In genomic region chr4:15779789-15780188, GRCh38 we compare ENCODE assay signal across 9 cellular contexts. TPM values are rescaled to one million over a fixed set of nuclear protein-coding genes. Genes with fewer than 3 reads are reported as not detected.
DNase-seq lines count a peak whose midpoint lies in the region; ATAC-seq and TF ChIP-seq lines count a peak whose summit lies in the region.
"Had no signal": no experiment of that assay in that cellular context is flagged by ENCODE, and none has a peak within 500 bp of the region (broad histone marks: within the 10 kb centered on the region; RNA-seq: fewer than 3 reads in every experiment).

No MANE protein-coding gene starts in this region.

- no peak for DNase-seq in CD4-positive, alpha-beta T cell
- DNase-seq in MM.1S: no peak
- peak; percentile 55 for DNase-seq in choroid plexus epithelial cell (ENCODE audit: low read depth)
- no peak for DNase-seq in NCI-H1105 (lab: John Stamatoyannopoulos, UW)
- no peak for DNase-seq in HUDEP-2 (lab: John Stamatoyannopoulos, UW; ENCODE audit: unreplicated experiment in 76 of 76)

- H3K9ac ChIP-seq in MM.1S (ENCODE audit: low read length) (no peak overlapping the region), neural cell (ENCODE audit: low read length) (no peak overlapping the region)

- H3K9me2 ChIP-seq in MM.1S (replicated peaks; ENCODE audit: insufficient read depth, low read length) (no peaks in the 10 kb centered on the region), neural cell (ENCODE audit: insufficient read depth, low read length) (no peaks in the 10 kb centered on the region)

- H3K4me2 ChIP-seq in MM.1S (ENCODE audit: low read depth, low read length) (peak overlapping the region; percentile 99), neural cell (ENCODE audit: low read length) (no peak overlapping the region)

- no peak for TF ChIP-seq RAD21 in neural cell (conservative IDR thresholded peaks at IDR 0.05)

- POLR2A ChIA-PET in CD4-positive, alpha-beta T cell (lab: Charles Lee): interaction anchor here (0.9 to 4.6 kb wide), 4 partner anchors 8 to 26 kb away, joined by 3 to 28 read pairs (median 8); no protein-coding TSS in a partner anchor

- H2AFZ ChIP-seq in MM.1S (ENCODE audit: low read length) (no peak overlapping the region), neural cell (ENCODE audit: low read depth, low read length) (no peak overlapping the region)

- H3F3A ChIP-seq in MM.1S (ENCODE audit: insufficient read depth, low read length): peaks cover 28% of the 10 kb centered on the region
- H3F3A ChIP-seq in neural cell (ENCODE audit: insufficient read depth, low read length, poor library complexity, severe bottlenecking): no peaks in the 10 kb centered on the region

- ATAC-seq in CD4-positive, alpha-beta T cell (ENCODE audit: poor library complexity): no peak
- ATAC-seq in HG03139 (IDR thresholded peaks at IDR 0.05; ENCODE audit: unreplicated experiment) (no peak), GM21390 (IDR thresholded peaks at IDR 0.05; ENCODE audit: unreplicated experiment) (no peak)

- no peaks in the 10 kb centered on the region for H3K9me3 Mint-ChIP-seq in CD4-positive, alpha-beta T cell

- peaks cover 40% of the 10 kb centered on the region for H3K4me1 ChIP-seq in MM.1S (ENCODE audit: low read length)

- H3K79me2 ChIP-seq in MM.1S (ENCODE audit: low read length): peaks cover 8% of the 10 kb centered on the region
- H3K79me2 ChIP-seq in neural cell (replicated peaks; ENCODE audit: insufficient read depth, low read length): no peaks in the 10 kb centered on the region

- H3K4me3 Mint-ChIP-seq in CD4-positive, alpha-beta T cell: peak overlapping the region; percentile 89

- H3K27me3 Mint-ChIP-seq in CD4-positive, alpha-beta T cell: no peaks in the 10 kb centered on the region

- H3K36me3 ChIP-seq in MM.1S (replicated peaks; ENCODE audit: insufficient read depth, low read length) (no peaks in the 10 kb centered on the region), neural cell (ENCODE audit: insufficient read depth, low read length) (no peaks in the 10 kb centered on the region)

- intact Hi-C loops in CD4-positive, alpha-beta T cell (cut with DNase I, micrococcal nuclease): loop anchor here (1.0 to 5.0 kb wide), 3 partner anchors 23 to 49 kb away; no protein-coding TSS in a partner anchor

- peaks cover 32% of the 10 kb centered on the region for H3K36me3 Mint-ChIP-seq in CD4-positive, alpha-beta T cell (ENCODE audit: low read depth)

- TF ChIP-seq CTCF in CD4-positive, alpha-beta T cell (IDR thresholded peaks at IDR 0.05): no peak
- TF ChIP-seq CTCF in MM.1S (IDR thresholded peaks at IDR 0.05; ENCODE audit: low read length) (no peak), choroid plexus epithelial cell (conservative IDR thresholded peaks at IDR 0.05; ENCODE audit: low read depth, low read length) (no peak), neural cell (IDR thresholded peaks at IDR 0.05; ENCODE audit: poor library complexity, severe bottlenecking) (no peak)

- TF ChIP-seq EP300 in neural cell (conservative IDR thresholded peaks at IDR 0.05; ENCODE audit: poor library complexity, severe bottlenecking): no peak

- H3K4me3 ChIP-seq in MM.1S (ENCODE audit: low read length) (peak overlapping the region; percentile 75), choroid plexus epithelial cell (ENCODE audit: low read depth, low read length) (peak overlapping the region; percentile 68), neural cell (ENCODE audit: low read length) (peak overlapping the region; percentile 65)

- CTCF ChIA-PET in CD4-positive, alpha-beta T cell (lab: Charles Lee): interaction anchor here (1.1 to 1.5 kb wide), 3 partner anchors 9 to 26 kb away, joined by 3 to 5 read pairs (median 3); no protein-coding TSS in a partner anchor

- no peaks in the 10 kb centered on the region for H3K27me3 ChIP-seq in CD4-positive, alpha-beta T cell (ENCODE audit: control insufficient read depth, insufficient read depth, low read length)
- H3K27me3 ChIP-seq in MM.1S (replicated peaks; ENCODE audit: insufficient read depth, low read length) (peaks cover 31% of the 10 kb centered on the region; the same call in 1 of the 2 replicates), neural cell (ENCODE audit: insufficient read depth, low read depth, low read length) (peaks cover 40% of the 10 kb centered on the region)
- H3K27me3 ChIP-seq: testis had no signal

- H4K20me1 ChIP-seq in MM.1S (ENCODE audit: insufficient read depth, low read length): no peaks in the 10 kb centered on the region
- no peaks in the 10 kb centered on the region for H4K20me1 ChIP-seq in neural cell (ENCODE audit: insufficient read depth)

- H3K27ac ChIP-seq in CD4-positive, alpha-beta T cell (ENCODE audit: low read depth, low read length): no peak overlapping the region
- H3K27ac ChIP-seq in MM.1S (ENCODE audit: low read length) (no peak overlapping the region), neural cell (ENCODE audit: low read length) (no peak overlapping the region)
- H3K27ac ChIP-seq: testis had no signal

- H3K27ac Mint-ChIP-seq in CD4-positive, alpha-beta T cell: peak overlapping the region; percentile 82

- peaks cover 85% of the 10 kb centered on the region for H3K4me1 Mint-ChIP-seq in CD4-positive, alpha-beta T cell (ENCODE audit: low read depth)

- H3K9me3 ChIP-seq in CD4-positive, alpha-beta T cell (ENCODE audit: control insufficient read depth, low read length): no peaks in the 10 kb centered on the region
- no peaks in the 10 kb centered on the region for H3K9me3 ChIP-seq in MM.1S (replicated peaks; ENCODE audit: insufficient read depth, low read length)
- no peaks in the 10 kb centered on the region for H3K9me3 ChIP-seq in neural cell (ENCODE audit: low read length)
- H3K9me3 ChIP-seq: testis had no signal

TF ChIP-seq in neural cell, 6 proteins besides CTCF, POLR2A, EP300 and RAD21:
- TF ChIP-seq EZH2 (IDR thresholded peaks at IDR 0.05; ENCODE audit: borderline replicate concordance, insufficient read depth, low read length, poor library complexity, severe bottlenecking): no peak
- no peak for TF ChIP-seq MXI1 (conservative IDR thresholded peaks at IDR 0.05; ENCODE audit: poor library complexity, severe bottlenecking)
- TF ChIP-seq REST (IDR thresholded peaks at IDR 0.05; ENCODE audit: borderline replicate concordance): no peak
- no peak for TF ChIP-seq SMC3 (conservative IDR thresholded peaks at IDR 0.05; ENCODE audit: poor library complexity)
- TF ChIP-seq TAF1 (IDR thresholded peaks at IDR 0.05; ENCODE audit: low read depth): no peak
- no peak for TF ChIP-seq POLR2AphosphoS5 (IDR thresholded peaks at IDR 0.05)

RNA-seq across cellular contexts. Expression of gene CD38, which starts 1.7 kb away (rescaled TPM):
- total RNA-seq in CD4-positive, alpha-beta T cell: 1 to 10 TPM; 9.6 to 9.9 TPM
- polyA plus RNA-seq in neural cell: 0.21 TPM in 1 of 2 replicates, not detected in the other
- polyA minus RNA-seq in neural cell: 0.23 TPM in 1 of 2 replicates, not detected in the other
